Comparison of ENCODE assay signal across 1 cellular context in genomic region chr2:200670313-200670712, GRCh38.
TF ChIP-seq lines count a peak whose summit lies in the region.

No MANE protein-coding gene starts in this region.

TF ChIP-seq in GM23338, 12 proteins besides CTCF, POLR2A, EP300 and RAD21 (continued from another document):
- no peak for TF ChIP-seq STAT1 (IDR thresholded peaks at IDR 0.05; ENCODE audit: unreplicated experiment)
- no peak for TF ChIP-seq ZNF462 (CRISPR knock-in tag; IDR thresholded peaks at IDR 0.05)
- no peak for TF ChIP-seq CREB1 (CRISPR knock-in tag; IDR thresholded peaks at IDR 0.05; ENCODE audit: low read depth)
- no peak for TF ChIP-seq EZH2 (IDR thresholded peaks at IDR 0.05; ENCODE audit: low read depth, unreplicated experiment)
- no peak for TF ChIP-seq POLR2AphosphoS5 (IDR thresholded peaks at IDR 0.05; ENCODE audit: low read depth)
- TF ChIP-seq ETS1 (IDR thresholded peaks at IDR 0.05) = no peak
- TF ChIP-seq JUNB (IDR thresholded peaks at IDR 0.05; ENCODE audit: unreplicated experiment) = no peak
